Comparison of ENCODE assay signal across 16 cellular contexts in genomic region chr22:29641052-29641780, GRCh38. TPM values are rescaled to one million over a fixed set of nuclear protein-coding genes. Genes with fewer than 3 reads are reported as not detected.
A peak's percentile ranks its signal among the peaks of the same experiment; 100 is the strongest.
DNase-seq lines count a peak whose midpoint lies in the region; ATAC-seq and TF ChIP-seq lines count a peak whose summit lies in the region.
"Had no signal": no experiment of that assay in that cellular context is flagged by ENCODE, and none has a peak within 500 bp of the region (broad histone marks: within the 10 kb centered on the region; RNA-seq: fewer than 3 reads in every experiment).

No MANE protein-coding gene starts in this region.

- CTCF ChIA-PET in BJ (lab: Yijun Ruan, JAX) (interaction anchor here (0.9 kb wide), 1 partner anchor 447 kb away, joined by 5 read pairs; no protein-coding TSS in a partner anchor), HEK293 (lab: Yijun Ruan, JAX) (no interaction called here), Caco-2 (lab: Charles Lee) (no interaction called here)

- H3K27ac Mint-ChIP-seq in nephron progenitor cell = peak overlapping the region; percentile 70
- H3K27ac Mint-ChIP-seq in Caco-2 (ENCODE audit: unreplicated experiment) = no peak overlapping the region

- H3K27ac ChIP-seq in HEK293 (ENCODE audit: extremely low read depth, low read depth, low read length) (peak overlapping the region; percentile 20; the same call in 1 of the 2 replicates), VCaP (peak overlapping the region; percentile 83)
- H3K27ac ChIP-seq: BLaER1 treated with 17β-estradiol and CSF1 and Interleukin-3, amounts not matched to agents 10 nM and 100 nM had no signal

- H3K4me1 ChIP-seq in HEK293 (ENCODE audit: control insufficient read depth, insufficient read depth, low read length) (peaks cover 8% of the 10 kb centered on the region), Caco-2 (no peaks in the 10 kb centered on the region)
- H3K4me1 ChIP-seq: BLaER1 treated with 17β-estradiol and CSF1 and Interleukin-3, amounts not matched to agents 10 nM and 100 nM had no signal

- H3K27me3 Mint-ChIP-seq in nephron progenitor cell (ENCODE audit: low read depth, poor library complexity) (peaks cover 4% of the 10 kb centered on the region), Caco-2 (ENCODE audit: insufficient read depth, unreplicated experiment) (no peaks in the 10 kb centered on the region)

- H3K9me3 ChIP-seq in HEK293 (ENCODE audit: control insufficient read depth, insufficient read depth, low read depth, low read length) (no peaks in the 10 kb centered on the region), Caco-2 (no peaks in the 10 kb centered on the region)

- intact Hi-C loops in Caco-2 (cut with micrococcal nuclease; ENCODE audit: unreplicated experiment) = no loop called here

- BruUV-seq in Caco-2 (replicated peaks; lab: Mats Ljungman, UMichigan) = no TSS peak

- H3K4me1 Mint-ChIP-seq in nephron progenitor cell (peaks cover 17% of the 10 kb centered on the region), Caco-2 (ENCODE audit: low read depth, unreplicated experiment) (no peaks in the 10 kb centered on the region)

- TF ChIP-seq CTCF in BJ (IDR thresholded peaks at IDR 0.05; ENCODE audit: insufficient read depth, low read depth, low read length) = no peak
- TF ChIP-seq CTCF in HEK293 (tag by site-specific recombination; IDR thresholded peaks at IDR 0.05) = no peak
- TF ChIP-seq CTCF in VCaP (conservative IDR thresholded peaks at IDR 0.05) = no peak
- TF ChIP-seq CTCF in nephron progenitor cell (IDR thresholded peaks at IDR 0.05) = no peak
- TF ChIP-seq CTCF in Caco-2 (IDR thresholded peaks at IDR 0.05; ENCODE audit: insufficient read depth in 1 of 2, low read depth in 1 of 2, low read length in 1 of 2, severe bottlenecking in 1 of 2, unreplicated experiment in 1 of 2) = no peak

- ATAC-seq in HG02678 (IDR thresholded peaks at IDR 0.05; ENCODE audit: unreplicated experiment) = no peak
- ATAC-seq: stimulated activated naive CD8-positive, alpha-beta T cell treated with anti-CD3 and anti-CD28 coated beads, Interleukin-15, Interleukin-2, amounts not matched to agents 100 U/mL and 50 U/mL, for 24 hours had no signal

- H3K4me3 Mint-ChIP-seq in nephron progenitor cell (no peak overlapping the region), Caco-2 (ENCODE audit: unreplicated experiment) (no peak overlapping the region)

- H3K4me3 ChIP-seq in BJ (ENCODE audit: low read depth, low read length) = no peak overlapping the region
- no peak overlapping the region for H3K4me3 ChIP-seq in HEK293 (ENCODE audit: low read depth, low read length)
- no peak overlapping the region for H3K4me3 ChIP-seq in Caco-2 (ENCODE audit: low read depth, low read length)
- H3K4me3 ChIP-seq: BLaER1 treated with 17β-estradiol and CSF1 and Interleukin-3, amounts not matched to agents 10 nM and 100 nM had no signal

- H3K9me3 Mint-ChIP-seq in nephron progenitor cell = peaks cover 24% of the 10 kb centered on the region
- no peaks in the 10 kb centered on the region for H3K9me3 Mint-ChIP-seq in Caco-2 (ENCODE audit: unreplicated experiment)

- POLR2A ChIA-PET in BJ (lab: Charles Lee) = no interaction called here
- POLR2A ChIA-PET in HEK293 (lab: Yijun Ruan, JAX) = no interaction called here
- POLR2A ChIA-PET in Caco-2 (lab: Charles Lee) = no interaction called here

- peaks cover 4% of the 10 kb centered on the region for H3K36me3 ChIP-seq in BJ (ENCODE audit: control insufficient read depth, insufficient read depth, low read length)
- H3K36me3 ChIP-seq in HEK293 (ENCODE audit: control insufficient read depth in 2 of 2, insufficient read depth in 1 of 2, low read length in 2 of 2) = peaks cover 11 to 46% of the 10 kb centered on the region in 2 experiments
- peaks cover 2% of the 10 kb centered on the region; the same call in 1 of the 2 replicates for H3K36me3 ChIP-seq in Caco-2 (ENCODE audit: control insufficient read depth, insufficient read depth, low read length)

- DNase-seq in BJ (ENCODE audit: low read depth) = peak; percentile 63
- DNase-seq in nephron progenitor cell = no peak
- DNase-seq in HuH-7.5 (ENCODE audit: low spot score) = no peak
- no peak for DNase-seq in Caco-2
- no peak for DNase-seq in GOT3 (lab: John Stamatoyannopoulos, UW)
- DNase-seq: amniotic stem cell; effector CD4-positive, alpha-beta T cell; H7; NCI-H510A treated with DMSO at 0.1 percent for 48 hours; SHP77; stimulated activated CD4-positive, alpha-beta T cell treated with anti-CD3 and anti-CD28 coated beads, Interleukin-4, amount 100 ng/mL, for 4 hours; stimulated activated naive CD8-positive, alpha-beta T cell treated with anti-CD3 and anti-CD28 coated beads, Interleukin-15, Interleukin-2, amounts not matched to agents 100 U/mL and 50 U/mL, for 24 hours had no signal

- H3K27me3 ChIP-seq in BJ (ENCODE audit: control insufficient read depth, insufficient read depth, low read length) (no peaks in the 10 kb centered on the region), Caco-2 (replicated peaks; ENCODE audit: control insufficient read depth, insufficient read depth, low read length) (no peaks in the 10 kb centered on the region)
- H3K27me3 ChIP-seq: BLaER1 treated with 17β-estradiol and CSF1 and Interleukin-3, amounts not matched to agents 10 nM and 100 nM had no signal

- H3K36me3 Mint-ChIP-seq in nephron progenitor cell (ENCODE audit: low read depth) = peaks cover 57% of the 10 kb centered on the region
- peaks cover 36% of the 10 kb centered on the region for H3K36me3 Mint-ChIP-seq in Caco-2 (ENCODE audit: insufficient read depth, unreplicated experiment)

TF ChIP-seq in HEK293, 187 proteins besides CTCF, POLR2A, EP300 and RAD21 (continues in another document):
- TF ChIP-seq ZNF792 (tag by site-specific recombination; IDR thresholded peaks at IDR 0.05) (0 out of 2 replicates have a peak, but pooled peaks have one; percentile 17), ZNF529 (tag by site-specific recombination; IDR thresholded peaks at IDR 0.05; ENCODE audit: insufficient replicate concordance) (no peak), ZNF335 (tag by site-specific recombination; conservative IDR thresholded peaks at IDR 0.05) (peak; percentile 37), ZNF426 (tag by site-specific recombination; IDR thresholded peaks at IDR 0.05) (no peak), ZNF600 (tag by site-specific recombination; IDR thresholded peaks at IDR 0.05) (no peak), ZNF24 (tag by site-specific recombination; IDR thresholded peaks at IDR 0.05) (peak; percentile 41; the same call in 1 of the 2 replicates), KLF10 (tag by site-specific recombination; IDR thresholded peaks at IDR 0.05) (peak; percentile 49; the same call in 1 of the 2 replicates), ZNF350 (tag by site-specific recombination; IDR thresholded peaks at IDR 0.05) (no peak), ZNF549 (tag by site-specific recombination; IDR thresholded peaks at IDR 0.05) (no peak), ATF2 (tag by site-specific recombination; IDR thresholded peaks at IDR 0.05; ENCODE audit: low read depth) (peak; percentile 68; the same call in 1 of the 2 replicates), PRDM6 (tag by site-specific recombination; IDR thresholded peaks at IDR 0.05) (peak; percentile 93), ZNF621 (tag by site-specific recombination; IDR thresholded peaks at IDR 0.05) (no peak), KLF8 (tag by site-specific recombination; IDR thresholded peaks at IDR 0.05) (no peak), ZNF785 (tag by site-specific recombination; IDR thresholded peaks at IDR 0.05) (no peak)
- TF ChIP-seq, protein P1, sequence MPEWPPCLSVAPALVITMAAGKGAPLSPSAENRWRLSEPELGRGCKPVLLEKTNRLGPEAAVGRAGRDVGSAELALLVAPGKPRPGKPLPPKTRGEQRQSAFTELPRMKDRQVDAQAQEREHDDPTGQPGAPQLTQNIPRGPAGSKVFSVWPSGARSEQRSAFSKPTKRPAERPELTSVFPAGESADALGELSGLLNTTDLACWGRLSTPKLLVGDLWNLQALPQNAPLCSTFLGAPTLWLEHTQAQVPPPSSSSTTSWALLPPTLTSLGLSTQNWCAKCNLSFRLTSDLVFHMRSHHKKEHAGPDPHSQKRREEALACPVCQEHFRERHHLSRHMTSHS (tag by site-specific recombination; IDR thresholded peaks at IDR 0.05) = 0 out of 2 replicates have a peak, but pooled peaks have one; percentile 31

RNA-seq across cellular contexts. Expression of gene NF2, which starts 37.8 kb away (rescaled TPM):
- 36.0 and 41.9 TPM in 2 replicates for polyA plus RNA-seq in BJ (2011; rRNA removed)
- 58.9 and 59.5 TPM in 2 replicates for polyA minus RNA-seq in BJ (2011; rRNA and poly(A)+ RNA removed)
- total RNA-seq in Caco-2 (2022) = 53.2 and 56.5 TPM in 2 replicates
